ENCODE assay signal across 3 cellular contexts in genomic region chr2:58866946-58867345, GRCh38.
TF ChIP-seq lines count a peak whose summit lies in the region.

No MANE protein-coding gene starts in this region.

TF ChIP-seq in HepG2, 621 proteins besides CTCF, POLR2A, EP300 and RAD21:
- TF ChIP-seq RELA (CRISPR knock-in tag; IDR thresholded peaks at IDR 0.05) (no peak), ZNF772 (CRISPR knock-in tag; IDR thresholded peaks at IDR 0.05) (no peak), ZSCAN9 (CRISPR knock-in tag; IDR thresholded peaks at IDR 0.05; ENCODE audit: borderline replicate concordance) (no peak), ARNTL (CRISPR knock-in tag; IDR thresholded peaks at IDR 0.05) (no peak), ZNF766 (CRISPR knock-in tag; IDR thresholded peaks at IDR 0.05; ENCODE audit: borderline replicate concordance) (no peak), JARID2 (CRISPR knock-in tag; IDR thresholded peaks at IDR 0.05; ENCODE audit: insufficient replicate concordance) (no peak)
- TF ChIP-seq, protein P1, sequence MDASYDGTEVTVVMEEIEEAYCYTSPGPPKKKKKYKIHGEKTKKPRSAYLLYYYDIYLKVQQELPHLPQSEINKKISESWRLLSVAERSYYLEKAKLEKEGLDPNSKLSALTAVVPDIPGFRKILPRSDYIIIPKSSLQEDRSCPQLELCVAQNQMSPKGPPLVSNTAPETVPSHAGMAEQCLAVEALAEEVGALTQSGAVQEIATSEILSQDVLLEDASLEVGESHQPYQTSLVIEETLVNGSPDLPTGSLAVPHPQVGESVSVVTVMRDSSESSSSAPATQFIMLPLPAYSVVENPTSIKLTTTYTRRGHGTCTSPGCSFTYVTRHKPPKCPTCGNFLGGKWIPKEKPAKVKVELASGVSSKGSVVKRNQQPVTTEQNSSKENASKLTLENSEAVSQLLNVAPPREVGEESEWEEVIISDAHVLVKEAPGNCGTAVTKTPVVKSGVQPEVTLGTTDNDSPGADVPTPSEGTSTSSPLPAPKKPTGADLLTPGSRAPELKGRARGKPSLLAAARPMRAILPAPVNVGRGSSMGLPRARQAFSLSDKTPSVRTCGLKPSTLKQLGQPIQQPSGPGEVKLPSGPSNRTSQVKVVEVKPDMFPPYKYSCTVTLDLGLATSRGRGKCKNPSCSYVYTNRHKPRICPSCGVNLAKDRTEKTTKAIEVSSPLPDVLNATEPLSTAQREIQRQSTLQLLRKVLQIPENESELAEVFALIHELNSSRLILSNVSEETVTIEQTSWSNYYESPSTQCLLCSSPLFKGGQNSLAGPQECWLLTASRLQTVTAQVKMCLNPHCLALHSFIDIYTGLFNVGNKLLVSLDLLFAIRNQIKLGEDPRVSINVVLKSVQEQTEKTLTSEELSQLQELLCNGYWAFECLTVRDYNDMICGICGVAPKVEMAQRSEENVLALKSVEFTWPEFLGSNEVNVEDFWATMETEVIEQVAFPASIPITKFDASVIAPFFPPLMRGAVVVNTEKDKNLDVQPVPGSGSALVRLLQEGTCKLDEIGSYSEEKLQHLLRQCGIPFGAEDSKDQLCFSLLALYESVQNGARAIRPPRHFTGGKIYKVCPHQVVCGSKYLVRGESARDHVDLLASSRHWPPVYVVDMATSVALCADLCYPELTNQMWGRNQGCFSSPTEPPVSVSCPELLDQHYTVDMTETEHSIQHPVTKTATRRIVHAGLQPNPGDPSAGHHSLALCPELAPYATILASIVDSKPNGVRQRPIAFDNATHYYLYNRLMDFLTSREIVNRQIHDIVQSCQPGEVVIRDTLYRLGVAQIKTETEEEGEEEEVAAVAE (CRISPR knock-in tag; IDR thresholded peaks at IDR 0.05; ENCODE audit: borderline replicate concordance): no peak

TF ChIP-seq in H1, 55 proteins besides CTCF, POLR2A, EP300 and RAD21:
- no peak for TF ChIP-seq BRCA1 (IDR thresholded peaks at IDR 0.05; ENCODE audit: low read depth, low read length)
- TF ChIP-seq POLR2AphosphoS5 (IDR thresholded peaks at IDR 0.05; ENCODE audit: low read depth, low read length): no peak

TF ChIP-seq in SK-N-SH treated with all-trans-retinoic acid at 6 μM for 48 hours, 23 proteins besides CTCF, POLR2A, EP300 and RAD21:
- TF ChIP-seq GLIS3 (CRISPR knock-in tag; IDR thresholded peaks at IDR 0.05) (no peak), ZC3H10 (CRISPR knock-in tag; IDR thresholded peaks at IDR 0.05) (no peak), ESRRG (CRISPR knock-in tag; IDR thresholded peaks at IDR 0.05) (no peak), TOX (CRISPR knock-in tag; IDR thresholded peaks at IDR 0.05; ENCODE audit: borderline replicate concordance) (no peak), ISL1 (CRISPR knock-in tag; IDR thresholded peaks at IDR 0.05) (no peak)
